ENCODE assay signal across 8 cellular contexts in the genomic region with DNA sequence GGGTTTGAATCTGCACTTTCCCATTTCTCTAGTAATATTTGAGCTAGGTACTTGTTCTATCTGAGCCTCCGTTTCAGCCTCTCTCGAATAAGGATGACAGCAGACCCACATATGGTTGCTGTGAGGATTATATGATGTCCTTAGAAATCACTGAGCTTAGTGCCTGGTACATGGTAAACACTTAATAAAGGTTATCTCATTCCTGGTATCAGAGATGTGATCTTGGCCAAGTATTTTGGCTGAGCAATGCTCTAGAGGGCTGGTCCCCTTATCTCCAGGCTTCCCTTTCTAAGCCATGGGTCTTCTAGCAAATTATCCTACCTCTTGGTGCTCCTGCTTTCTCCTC. TPM values are rescaled to one million over a fixed set of nuclear protein-coding genes. Genes with fewer than 3 reads are reported as not detected.
DNase-seq lines count a peak whose midpoint lies in the region; ATAC-seq and TF ChIP-seq lines count a peak whose summit lies in the region.

No MANE protein-coding gene starts in this region.

- H3K9me3 ChIP-seq in adrenal gland (replicated peaks in 1 of 3) = no peaks in the 10 kb centered on the region
- no peaks in the 10 kb centered on the region for H3K9me3 ChIP-seq in upper lobe of right lung

- no peak for TF ChIP-seq CTCF in adrenal gland (IDR thresholded peaks at IDR 0.05)
- no peak for TF ChIP-seq CTCF in lower leg skin (IDR thresholded peaks at IDR 0.05)
- TF ChIP-seq CTCF in upper lobe of right lung (IDR thresholded peaks at IDR 0.05) = no peak

- no peak for DNase-seq in activated naive CD4-positive, alpha-beta T cell treated with anti-CD3 and anti-CD28 coated beads, Interleukin-2, amount 10 ng/mL, durations not matched to agents 7 days and 5 days
- DNase-seq in activated naive CD4-positive, alpha-beta T cell treated with anti-CD3 and anti-CD28 coated beads, Interleukin-2, amount 50 U/mL, for 16 hours = no peak
- no peak for DNase-seq in adrenal gland
- DNase-seq in lower leg skin (ENCODE audit: low spot score in 2 of 2) = no peak
- DNase-seq in upper lobe of right lung = no peak
- no peak for DNase-seq in LoVo (ENCODE audit: low spot score)
- DNase-seq in NCI-H510A (lab: John Stamatoyannopoulos, UW) = no peak

- TF ChIP-seq POLR2A in adrenal gland (IDR thresholded peaks at IDR 0.05) (no peak), lower leg skin (IDR thresholded peaks at IDR 0.05) (no peak)

- peak overlapping the region; percentile 100 for H3K4me3 Mint-ChIP-seq in activated naive CD4-positive, alpha-beta T cell treated with anti-CD3 and anti-CD28 coated beads, Interleukin-2, amount 10 ng/mL, durations not matched to agents 7 days and 5 days

- intact Hi-C loops in adrenal gland (cut with DNase I) = no loop called here
- intact Hi-C loops in lower leg skin (cut with DNase I; ENCODE audit: low total_unique reads) = no loop called here
- intact Hi-C loops in upper lobe of right lung (cut with DNase I) = no loop called here

- CTCF ChIA-PET in activated naive CD4-positive, alpha-beta T cell treated with anti-CD3 and anti-CD28 coated beads, Interleukin-2, amount 10 ng/mL, durations not matched to agents 7 days and 5 days (lab: Charles Lee) = no interaction called here

- WGBS in adrenal gland, 4 donors = 0 to 6% (median 2%) methylated on average over 2 of the region's 2 CpGs
- WGBS in lower leg skin, 2 donors = 2 to 7% methylated on average over 2 of the region's 2 CpGs

- H3K4me3 ChIP-seq in adrenal gland (peak overlapping the region in 3 of 4 donors; percentile 92 to 97 (median 92)), lower leg skin (ENCODE audit: low read depth, poor library complexity, severe bottlenecking) (peak overlapping the region; percentile 90), upper lobe of right lung (peak overlapping the region; percentile 97)

- H3K36me3 ChIP-seq in adrenal gland (replicated peaks in 1 of 2) = no peaks in the 10 kb centered on the region
- H3K36me3 ChIP-seq in upper lobe of right lung = no peaks in the 10 kb centered on the region

- H3K27ac ChIP-seq in adrenal gland (peak overlapping the region in 4 of 5 donors; percentile 82 to 97 (median 88)), upper lobe of right lung (peak overlapping the region; percentile 89)

- peak overlapping the region; percentile 99 for H3K27ac Mint-ChIP-seq in activated naive CD4-positive, alpha-beta T cell treated with anti-CD3 and anti-CD28 coated beads, Interleukin-2, amount 10 ng/mL, durations not matched to agents 7 days and 5 days

- peaks cover 38% of the 10 kb centered on the region for H3K4me1 Mint-ChIP-seq in activated naive CD4-positive, alpha-beta T cell treated with anti-CD3 and anti-CD28 coated beads, Interleukin-2, amount 10 ng/mL, durations not matched to agents 7 days and 5 days

- no peak for ATAC-seq in upper lobe of right lung
- no peak for ATAC-seq in GM18519 (IDR thresholded peaks at IDR 0.05; ENCODE audit: low FRiP score, unreplicated experiment)

- H3K4me1 ChIP-seq in adrenal gland (replicated peaks in 1 of 2) (peaks cover 10 to 31% of the 10 kb centered on the region in 2 donors), upper lobe of right lung (peaks cover 31% of the 10 kb centered on the region)

- peaks cover 5% of the 10 kb centered on the region for H3K36me3 Mint-ChIP-seq in activated naive CD4-positive, alpha-beta T cell treated with anti-CD3 and anti-CD28 coated beads, Interleukin-2, amount 10 ng/mL, durations not matched to agents 7 days and 5 days

- H3K27me3 ChIP-seq in adrenal gland (no peaks in the 10 kb centered on the region), upper lobe of right lung (no peaks in the 10 kb centered on the region)

- H3K9me3 Mint-ChIP-seq in activated naive CD4-positive, alpha-beta T cell treated with anti-CD3 and anti-CD28 coated beads, Interleukin-2, amount 10 ng/mL, durations not matched to agents 7 days and 5 days = no peaks in the 10 kb centered on the region

- H3K27me3 Mint-ChIP-seq in activated naive CD4-positive, alpha-beta T cell treated with anti-CD3 and anti-CD28 coated beads, Interleukin-2, amount 10 ng/mL, durations not matched to agents 7 days and 5 days = peaks cover 19% of the 10 kb centered on the region

RNA-seq across cellular contexts. Expression of gene MKRN1, which starts 0.4 kb away (rescaled TPM):
- 100 to 1,000 TPM in 1 of 8 donors, 10 to 100 TPM in 7; 48.7 to 105 (median 61.8) TPM for total RNA-seq in adrenal gland
- 10 to 100 TPM; 43.7 to 64.0 (median 49.4) TPM for polyA plus RNA-seq in adrenal gland
- 10 to 100 TPM; 74.4 to 92.3 (median 85.4) TPM for total RNA-seq in lower leg skin
- 84.4 TPM for total RNA-seq in upper lobe of right lung
